In genomic region chr13:34156841-34157365, GRCh38 we compare ENCODE assay signal across 7 cellular contexts.
A peak's percentile ranks its signal among the peaks of the same experiment; 100 is the strongest.
DNase-seq lines count a peak whose midpoint lies in the region; ATAC-seq and TF ChIP-seq lines count a peak whose summit lies in the region.

No MANE protein-coding gene starts in this region.

- H3K27ac ChIP-seq in HUES64 (ENCODE audit: low read depth, low read length) = peak overlapping the region; percentile 6; the same call in 1 of the 2 replicates
- peak overlapping the region; percentile 50 for H3K27ac ChIP-seq in SJCRH30
- H3K27ac ChIP-seq in breast epithelium = peak overlapping the region; percentile 45 to 48
- peak overlapping the region in 1 of 2 donors; percentile 21 for H3K27ac ChIP-seq in left lung

- intact Hi-C loops in breast epithelium (cut with DNase I; ENCODE audit: low total_unique reads) = no loop called here
- intact Hi-C loops in left lung (cut with DNase I) = no loop called here

- no peak for TF ChIP-seq CTCF in GM12864 (IDR thresholded peaks at IDR 0.05; ENCODE audit: low read depth, low read length, missing control alignments)
- no peak for TF ChIP-seq CTCF in breast epithelium (IDR thresholded peaks at IDR 0.05)
- TF ChIP-seq CTCF in left lung (IDR thresholded peaks at IDR 0.05) = no peak

- no peak for TF ChIP-seq POLR2A in breast epithelium (IDR thresholded peaks at IDR 0.05)

- H3K36me3 ChIP-seq in HUES64 (ENCODE audit: insufficient read depth, low read length) (no peaks in the 10 kb centered on the region), SJCRH30 (no peaks in the 10 kb centered on the region), breast epithelium (no peaks in the 10 kb centered on the region), left lung (no peaks in the 10 kb centered on the region)

- peak overlapping the region; percentile 16; the same call in 1 of the 2 replicates for H3K9ac ChIP-seq in HUES64 (ENCODE audit: low read depth, low read length)

- no peak overlapping the region for H3K4me3 ChIP-seq in GM12864 (ENCODE audit: low read depth, low read length)
- no peak overlapping the region for H3K4me3 ChIP-seq in HUES64 (ENCODE audit: low read length)
- H3K4me3 ChIP-seq in SJCRH30 = peak overlapping the region; percentile 39
- peak overlapping the region in 1 of 3 donors; percentile 31 for H3K4me3 ChIP-seq in breast epithelium
- no peak overlapping the region for H3K4me3 ChIP-seq in left lung

- ATAC-seq in GM21786 (IDR thresholded peaks at IDR 0.05; ENCODE audit: unreplicated experiment) = peak; percentile 99
- peak; percentile 99 for ATAC-seq in left lung

- H3K27me3 ChIP-seq in HUES64 (ENCODE audit: insufficient read depth, low read length) (no peaks in the 10 kb centered on the region), SJCRH30 (no peaks in the 10 kb centered on the region), breast epithelium (no peaks in the 10 kb centered on the region), left lung (no peaks in the 10 kb centered on the region)

- peak; percentile 75 for DNase-seq in GM12864 (ENCODE audit: low read depth)
- DNase-seq in SJCRH30 = peak; percentile 77 to 82
- peak; percentile 77 for DNase-seq in breast epithelium (ENCODE audit: low spot score in 2 of 2)
- peak; percentile 74 to 82 for DNase-seq in left lung
- peak; percentile 65 for DNase-seq in stimulated activated CD8-positive, alpha-beta memory T cell treated with anti-CD3 and anti-CD28 coated beads, Interleukin-4, amount 100 ng/mL, for 48 hours

- no peaks in the 10 kb centered on the region for H3K9me3 ChIP-seq in HUES64 (ENCODE audit: insufficient read depth, low read depth, low read length)
- H3K9me3 ChIP-seq in SJCRH30 (replicated peaks) = no peaks in the 10 kb centered on the region
- no peaks in the 10 kb centered on the region for H3K9me3 ChIP-seq in breast epithelium
- H3K9me3 ChIP-seq in left lung = no peaks in the 10 kb centered on the region

- H3K4me1 ChIP-seq in HUES64 (ENCODE audit: insufficient read depth, low read length) = peaks cover 41% of the 10 kb centered on the region; the same call in 1 of the 2 replicates
- peaks cover 19% of the 10 kb centered on the region for H3K4me1 ChIP-seq in SJCRH30
- H3K4me1 ChIP-seq in breast epithelium = no peaks in the 10 kb centered on the region
- peaks cover 6 to 12% of the 10 kb centered on the region in 2 donors for H3K4me1 ChIP-seq in left lung

- 52% methylated on average over 12 of the region's 12 CpGs for WGBS in HUES64
